21 cellular contexts compared by ENCODE assay signal in the genomic region with DNA sequence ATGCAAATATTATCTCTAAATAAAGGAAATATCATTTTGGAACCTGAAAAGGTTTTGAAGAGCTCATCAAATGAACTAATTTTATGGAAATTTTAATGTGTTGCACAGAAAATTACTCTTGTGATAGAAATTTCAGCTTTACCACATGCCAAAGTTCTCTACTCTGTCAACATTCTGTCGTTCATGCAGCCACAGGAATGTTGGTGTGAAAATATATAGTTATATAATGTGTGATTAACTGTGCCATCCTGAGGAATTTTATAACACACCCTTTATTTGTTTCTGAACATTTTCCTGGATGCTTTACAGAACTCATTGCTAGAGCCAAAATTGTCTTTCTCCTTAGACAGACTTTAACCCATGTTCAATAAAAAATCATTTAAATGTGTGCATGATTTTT.
"Had no signal": no experiment of that assay in that cellular context is flagged by ENCODE, and none has a peak within 500 bp of the region (broad histone marks: within the 10 kb centered on the region; RNA-seq: fewer than 3 reads in every experiment).

No MANE protein-coding gene starts in this region.

- DNase-seq: activated B cell treated with CpG ODN at 0.5 μM for 24 hours; activated CD4-positive, alpha-beta T cell treated with anti-CD3 and anti-CD28 coated beads for 1 hour; activated CD4-positive, alpha-beta T cell treated with anti-CD3 and anti-CD28 coated beads, Interleukin-2, amount 10 ng/mL, durations not matched to agents 24 days and 14 days; activated CD4-positive, alpha-beta T cell treated with anti-CD3 and anti-CD28 coated beads, Interleukin-2, amount 50 U/mL, for 48 hours; activated CD8-positive, alpha-beta memory T cell treated with anti-CD3 and anti-CD28 coated beads, Interleukin-2, amount 10 ng/mL, durations not matched to agents 7 days and 5 days; activated effector memory CD4-positive, alpha-beta T cell treated with anti-CD3 and anti-CD28 coated beads, Interleukin-2, amount 50 U/mL, for 16 hours; activated naive CD4-positive, alpha-beta T cell treated with anti-CD3 and anti-CD28 coated beads, Interleukin-2, amount 10 ng/mL, durations not matched to agents 7 days and 5 days; activated naive CD8-positive, alpha-beta T cell treated with anti-CD3 and anti-CD28 coated beads for 36 hours; activated T-cell treated with anti-CD3 and anti-CD28 coated beads, Interleukin-2, amount 50 U/mL, for 24 hours; brain microvascular endothelial cell; cerebellar nuclear complex; Kasumi-1; NCI-H1092; NCI-H1417; NCI-H1930; NCI-H2171; NCI-H2227 treated with DMSO at 0.1 percent for 48 hours; NCI-H510A; SIG-M5; T-helper 17 cell; T-helper 9 cell had no signal

- ATAC-seq: activated CD8-positive, alpha-beta memory T cell treated with anti-CD3 and anti-CD28 coated beads, Interleukin-2, amount 10 ng/mL, durations not matched to agents 7 days and 5 days; T-helper 17 cell had no signal
